ENCODE assay signal across 11 cellular contexts in the genomic region with DNA sequence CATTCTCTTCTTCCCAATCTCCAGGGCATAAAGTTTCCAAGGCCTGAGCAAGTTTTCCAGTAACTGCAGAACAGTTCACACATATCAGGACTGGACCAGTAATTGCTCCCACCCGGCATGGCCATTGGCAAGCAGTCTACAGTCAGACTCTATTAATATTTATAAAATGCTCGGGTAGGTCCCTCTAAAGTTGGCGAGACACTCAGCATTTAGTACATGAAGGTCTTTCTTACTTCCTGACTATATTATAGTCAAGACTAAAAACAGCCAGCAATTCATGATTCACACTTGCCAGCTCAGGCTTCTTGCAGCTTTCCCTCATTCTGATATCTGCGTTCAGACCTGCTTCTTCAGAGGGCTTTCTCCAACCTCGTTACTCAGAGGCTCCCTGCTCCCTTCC. TPM values are rescaled to one million over a fixed set of nuclear protein-coding genes. Genes with fewer than 3 reads are reported as not detected.
DNase-seq lines count a peak whose midpoint lies in the region; ATAC-seq and TF ChIP-seq lines count a peak whose summit lies in the region.
"Had no signal": no experiment of that assay in that cellular context is flagged by ENCODE, and none has a peak within 500 bp of the region (broad histone marks: within the 10 kb centered on the region; RNA-seq: fewer than 3 reads in every experiment).

No MANE protein-coding gene starts in this region.

- peaks cover 6% of the 10 kb centered on the region for H3K36me3 Mint-ChIP-seq in progenitor cell of endocrine pancreas (ENCODE audit: insufficient read depth)
- H3K36me3 Mint-ChIP-seq: activated naive CD8-positive, alpha-beta T cell treated with anti-CD3 and anti-CD28 coated beads for 36 hours; immature natural killer cell had no signal

- peak overlapping the region; percentile 5 for H3K27ac Mint-ChIP-seq in progenitor cell of endocrine pancreas
- H3K27ac Mint-ChIP-seq: activated naive CD8-positive, alpha-beta T cell treated with anti-CD3 and anti-CD28 coated beads for 36 hours; immature natural killer cell had no signal

- H3K36me3 ChIP-seq in SK-N-SH (replicated peaks in 1 of 2; ENCODE audit: control insufficient read depth in 1 of 2, insufficient read depth in 2 of 2, low read length in 1 of 2) (peaks cover 5 to 9% of the 10 kb centered on the region in 2 experiments), sigmoid colon (peaks cover 0 to 4% (median 0%) of the 10 kb centered on the region in 4 donors)
- H3K36me3 ChIP-seq: neutrophil had no signal

- no peak; a peak in 1 of 4 replicates for TF ChIP-seq EP300 in SK-N-SH (IDR thresholded peaks at IDR 0.05; ENCODE audit: borderline replicate concordance in 1 of 2, low read depth in 1 of 2, low read length in 1 of 2)
- TF ChIP-seq EP300 in sigmoid colon (IDR thresholded peaks at IDR 0.05), result no peak

- H3K4me1 ChIP-seq in SK-N-SH (ENCODE audit: control insufficient read depth in 1 of 2, insufficient read depth in 2 of 2, low read depth in 1 of 2, low read length in 1 of 2), result peaks cover 40 to 46% of the 10 kb centered on the region in 2 experiments
- peaks cover 0 to 44% (median 33%) of the 10 kb centered on the region in 4 donors for H3K4me1 ChIP-seq in sigmoid colon

- no peaks in the 10 kb centered on the region for H3K27me3 Mint-ChIP-seq in progenitor cell of endocrine pancreas
- H3K27me3 Mint-ChIP-seq: activated naive CD8-positive, alpha-beta T cell treated with anti-CD3 and anti-CD28 coated beads for 36 hours had no signal

- peaks cover 26% of the 10 kb centered on the region for H3K4me1 Mint-ChIP-seq in progenitor cell of endocrine pancreas (ENCODE audit: low read depth)
- H3K4me1 Mint-ChIP-seq: activated naive CD8-positive, alpha-beta T cell treated with anti-CD3 and anti-CD28 coated beads for 36 hours; immature natural killer cell had no signal

- H3K4me2 ChIP-seq in SK-N-SH, result peak overlapping the region; percentile 61

- POLR2A ChIA-PET in SK-N-SH (lab: Yijun Ruan, JAX), result no interaction called here

- no peak overlapping the region for H3K4me3 Mint-ChIP-seq in progenitor cell of endocrine pancreas (ENCODE audit: low read depth)
- H3K4me3 Mint-ChIP-seq: activated naive CD8-positive, alpha-beta T cell treated with anti-CD3 and anti-CD28 coated beads for 36 hours; immature natural killer cell had no signal

- peak overlapping the region; percentile 14; the same call in 1 of the 2 replicates for H3K9ac ChIP-seq in SK-N-SH

- no peaks in the 10 kb centered on the region for H3K9me3 ChIP-seq in SK-N-SH
- H3K9me3 ChIP-seq in sigmoid colon, result no peaks in the 10 kb centered on the region
- H3K9me3 ChIP-seq: neutrophil had no signal

- H3K79me2 ChIP-seq in SK-N-SH (ENCODE audit: insufficient read depth), result peaks cover 46% of the 10 kb centered on the region

- H3K27me3 ChIP-seq in SK-N-SH (ENCODE audit: insufficient read depth), result no peaks in the 10 kb centered on the region
- no peaks in the 10 kb centered on the region for H3K27me3 ChIP-seq in sigmoid colon
- H3K27me3 ChIP-seq: neutrophil had no signal

- 21% methylated on average over 5 of the region's 5 CpGs for WGBS in SK-N-SH (ENCODE audit: low lambda C conversion rate)
- WGBS in sigmoid colon, 2 donors, result 47 to 70% methylated on average over 5 of the region's 5 CpGs

- peak overlapping the region in 1 of 2 experiments; percentile 25; a peak in 1 of 4 replicates for H3K4me3 ChIP-seq in SK-N-SH (ENCODE audit: low read depth in 2 of 2, low read length in 1 of 2)
- H3K4me3 ChIP-seq in fibroblast of mammary gland (ENCODE audit: control insufficient read depth, low read depth, low read length), result no peak overlapping the region
- no peak overlapping the region for H3K4me3 ChIP-seq in sigmoid colon

- H2AFZ ChIP-seq in SK-N-SH (ENCODE audit: low read depth), result no peak overlapping the region

- TF ChIP-seq POLR2A in sigmoid colon (IDR thresholded peaks at IDR 0.05), result no peak

- intact Hi-C loops in sigmoid colon (cut with DNase I), result no loop called here

- no peaks in the 10 kb centered on the region for H3K9me3 Mint-ChIP-seq in progenitor cell of endocrine pancreas (ENCODE audit: low read depth)
- H3K9me3 Mint-ChIP-seq: activated naive CD8-positive, alpha-beta T cell treated with anti-CD3 and anti-CD28 coated beads for 36 hours; immature natural killer cell had no signal

- H3K27ac ChIP-seq in SK-N-SH (ENCODE audit: low read depth in 2 of 2, low read length in 1 of 2) (peak overlapping the region; percentile 56 to 80), sigmoid colon (no peak overlapping the region)
- H3K27ac ChIP-seq: neutrophil had no signal

- H4K20me1 ChIP-seq in SK-N-SH (ENCODE audit: insufficient read depth), result no peaks in the 10 kb centered on the region

- no peaks in the 10 kb centered on the region for H3K9me2 ChIP-seq in SK-N-SH

- H3F3A ChIP-seq in SK-N-SH (replicated peaks; ENCODE audit: insufficient read depth), result peaks cover 26% of the 10 kb centered on the region

- TF ChIP-seq RAD21 in SK-N-SH (IDR thresholded peaks at IDR 0.05; ENCODE audit: low read length), result no peak

- no peak for ATAC-seq in HG03565 (IDR thresholded peaks at IDR 0.05; ENCODE audit: unreplicated experiment)

- DNase-seq in EH (ENCODE audit: low read depth), result peak; percentile 77
- DNase-seq in SK-N-SH, result no peak
- DNase-seq in fibroblast of mammary gland (ENCODE audit: low read depth), result peak; percentile 82
- DNase-seq in progenitor cell of endocrine pancreas (ENCODE audit: low spot score, unreplicated experiment), result no peak
- DNase-seq in activated effector memory CD4-positive, alpha-beta T cell treated with Interleukin-2 at 50 U/mL for 16 hours, result no peak
- DNase-seq in SW 1271 (lab: John Stamatoyannopoulos, UW), result no peak
- DNase-seq in sigmoid colon, result no peak
- DNase-seq: activated naive CD8-positive, alpha-beta T cell treated with anti-CD3 and anti-CD28 coated beads for 36 hours; immature natural killer cell had no signal

- CTCF ChIA-PET in SK-N-SH (lab: Yijun Ruan, JAX), result no interaction called here

- TF ChIP-seq CTCF in SK-N-SH (IDR thresholded peaks at IDR 0.05) (no peak), fibroblast of mammary gland (conservative IDR thresholded peaks at IDR 0.05; ENCODE audit: control insufficient read depth, insufficient read depth, low read depth, low read length) (no peak), progenitor cell of endocrine pancreas (IDR thresholded peaks at IDR 0.05; ENCODE audit: unreplicated experiment) (no peak), sigmoid colon (IDR thresholded peaks at IDR 0.05) (no peak)

TF ChIP-seq in SK-N-SH, 30 proteins besides CTCF, POLR2A, EP300 and RAD21 (continues in another document):
- peak; percentile 31; the same call in 1 of the 2 replicates for TF ChIP-seq NFIC (IDR thresholded peaks at IDR 0.05; ENCODE audit: borderline replicate concordance)
- TF ChIP-seq, protein P1, sequence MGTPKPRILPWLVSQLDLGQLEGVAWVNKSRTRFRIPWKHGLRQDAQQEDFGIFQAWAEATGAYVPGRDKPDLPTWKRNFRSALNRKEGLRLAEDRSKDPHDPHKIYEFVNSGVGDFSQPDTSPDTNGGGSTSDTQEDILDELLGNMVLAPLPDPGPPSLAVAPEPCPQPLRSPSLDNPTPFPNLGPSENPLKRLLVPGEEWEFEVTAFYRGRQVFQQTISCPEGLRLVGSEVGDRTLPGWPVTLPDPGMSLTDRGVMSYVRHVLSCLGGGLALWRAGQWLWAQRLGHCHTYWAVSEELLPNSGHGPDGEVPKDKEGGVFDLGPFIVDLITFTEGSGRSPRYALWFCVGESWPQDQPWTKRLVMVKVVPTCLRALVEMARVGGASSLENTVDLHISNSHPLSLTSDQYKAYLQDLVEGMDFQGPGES (IDR thresholded peaks at IDR 0.05; ENCODE audit: low read depth, low read length), result no peak
- TF ChIP-seq CHD2 (IDR thresholded peaks at IDR 0.05; ENCODE audit: low read length, partially characterized antibody), result no peak
- TF ChIP-seq NRF1 (IDR thresholded peaks at IDR 0.05; ENCODE audit: low read depth, low read length), result no peak
- TF ChIP-seq YY1 (IDR thresholded peaks at IDR 0.05; ENCODE audit: low read depth), result no peak
- TF ChIP-seq, protein P2, sequence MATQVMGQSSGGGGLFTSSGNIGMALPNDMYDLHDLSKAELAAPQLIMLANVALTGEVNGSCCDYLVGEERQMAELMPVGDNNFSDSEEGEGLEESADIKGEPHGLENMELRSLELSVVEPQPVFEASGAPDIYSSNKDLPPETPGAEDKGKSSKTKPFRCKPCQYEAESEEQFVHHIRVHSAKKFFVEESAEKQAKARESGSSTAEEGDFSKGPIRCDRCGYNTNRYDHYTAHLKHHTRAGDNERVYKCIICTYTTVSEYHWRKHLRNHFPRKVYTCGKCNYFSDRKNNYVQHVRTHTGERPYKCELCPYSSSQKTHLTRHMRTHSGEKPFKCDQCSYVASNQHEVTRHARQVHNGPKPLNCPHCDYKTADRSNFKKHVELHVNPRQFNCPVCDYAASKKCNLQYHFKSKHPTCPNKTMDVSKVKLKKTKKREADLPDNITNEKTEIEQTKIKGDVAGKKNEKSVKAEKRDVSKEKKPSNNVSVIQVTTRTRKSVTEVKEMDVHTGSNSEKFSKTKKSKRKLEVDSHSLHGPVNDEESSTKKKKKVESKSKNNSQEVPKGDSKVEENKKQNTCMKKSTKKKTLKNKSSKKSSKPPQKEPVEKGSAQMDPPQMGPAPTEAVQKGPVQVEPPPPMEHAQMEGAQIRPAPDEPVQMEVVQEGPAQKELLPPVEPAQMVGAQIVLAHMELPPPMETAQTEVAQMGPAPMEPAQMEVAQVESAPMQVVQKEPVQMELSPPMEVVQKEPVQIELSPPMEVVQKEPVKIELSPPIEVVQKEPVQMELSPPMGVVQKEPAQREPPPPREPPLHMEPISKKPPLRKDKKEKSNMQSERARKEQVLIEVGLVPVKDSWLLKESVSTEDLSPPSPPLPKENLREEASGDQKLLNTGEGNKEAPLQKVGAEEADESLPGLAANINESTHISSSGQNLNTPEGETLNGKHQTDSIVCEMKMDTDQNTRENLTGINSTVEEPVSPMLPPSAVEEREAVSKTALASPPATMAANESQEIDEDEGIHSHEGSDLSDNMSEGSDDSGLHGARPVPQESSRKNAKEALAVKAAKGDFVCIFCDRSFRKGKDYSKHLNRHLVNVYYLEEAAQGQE (IDR thresholded peaks at IDR 0.05; ENCODE audit: low read depth, low read length), result no peak
- TF ChIP-seq TCF12 (IDR thresholded peaks at IDR 0.05), result peak; percentile 30
- TF ChIP-seq GATA2 (CRISPR knock-in tag; IDR thresholded peaks at IDR 0.05), result no peak
- no peak for TF ChIP-seq TAF1 (IDR thresholded peaks at IDR 0.05; ENCODE audit: borderline replicate concordance, low read depth, low read length)
- no peak for TF ChIP-seq MXI1 (IDR thresholded peaks at IDR 0.05; ENCODE audit: low read depth, low read length)
- no peak for TF ChIP-seq TEAD4 (IDR thresholded peaks at IDR 0.05; ENCODE audit: borderline replicate concordance, insufficient read depth)
- no peak for TF ChIP-seq GABPA (IDR thresholded peaks at IDR 0.05; ENCODE audit: low read depth)

RNA-seq across cellular contexts. Expression of a gene that starts 25.4 kb away (rescaled TPM):
- polyA plus RNA-seq in SK-N-SH (2012; rRNA removed) (106 and 164 TPM in 2 replicates), sigmoid colon (10 to 100 TPM; 33.3 to 60.8 (median 49.9) TPM)
- 138 and 141 TPM in 2 replicates for polyA plus RNA-seq in SK-N-SH (2012; cell fraction: cytosol; rRNA removed)
- polyA plus RNA-seq in SK-N-SH (2012; cell fraction: nucleus; rRNA removed), result 334 and 376 TPM in 2 replicates
- total RNA-seq in progenitor cell of endocrine pancreas (47.7 and 56.2 TPM in 2 replicates), sigmoid colon (10 to 100 TPM; 16.9 to 23.6 (median 19.7) TPM)

Comparison
In these comparisons a context has a peak if more than half of its experiments do, and no peak if none do; other contexts are left out.
1. DNase-seq: peak in EH (single experiment) and fibroblast of mammary gland (single experiment); none in SK-N-SH (single experiment), progenitor cell of endocrine pancreas (single experiment), activated effector memory CD4-positive, alpha-beta T cell treated with Interleukin-2 at 50 U/mL for 16 hours (single experiment), SW 1271 (0 of 2) and sigmoid colon (single experiment).
2. H3K27ac ChIP-seq: peak in SK-N-SH (2 of 2); none in sigmoid colon (0 of 4).